ENCODE assay signal across 8 cellular contexts in the genomic region with DNA sequence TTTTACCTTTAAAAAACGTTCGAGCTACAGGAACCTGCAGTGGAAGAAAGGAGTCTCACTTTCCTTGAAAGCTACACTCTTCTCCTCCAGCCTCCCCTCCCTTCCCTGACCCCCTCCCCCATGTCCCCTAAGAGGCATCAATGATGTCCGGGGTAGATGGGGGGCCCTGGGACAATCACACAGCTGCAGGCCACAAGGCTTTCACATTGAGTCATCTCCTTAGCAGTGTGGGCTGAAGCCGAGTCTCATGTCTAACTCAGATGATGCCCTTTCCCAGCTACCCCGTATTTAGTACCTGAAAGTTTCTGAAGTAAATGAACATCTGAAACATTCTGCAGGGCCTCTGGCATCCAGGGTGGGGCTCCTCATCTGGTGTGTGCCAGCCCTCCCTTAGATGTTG.
DNase-seq lines count a peak whose midpoint lies in the region; ATAC-seq lines count a peak whose summit lies in the region.

No MANE protein-coding gene starts in this region.

- peak; percentile 55 for DNase-seq in NK-92 treated with Interleukin-12 subunit alpha and Interleukin-12 subunit beta, amount 100 ng/mL, for 24 hours (lab: John Stamatoyannopoulos, UW)
- DNase-seq in NK-92 (lab: John Stamatoyannopoulos, UW; ENCODE audit: unreplicated experiment) (no peak), MV-4-11 (lab: John Stamatoyannopoulos, UW) (peak; percentile 31), AG08395 (ENCODE audit: low spot score) (no peak), cortex of kidney (lab: John Stamatoyannopoulos, UW) (no peak)
- peak; percentile 37 for DNase-seq in stimulated activated CD4-positive, alpha-beta T cell treated with anti-CD3 and anti-CD28 coated beads, Interleukin-4, amount 100 ng/mL, for 1 hour
- no peak for DNase-seq in effector CD8-positive, alpha-beta T cell (lab: John Stamatoyannopoulos, UW)

- ATAC-seq in GM21825 (IDR thresholded peaks at IDR 0.05; ENCODE audit: unreplicated experiment): peak; percentile 83

Comparison
In these comparisons a context has a peak if more than half of its experiments do, and no peak if none do; other contexts are left out.
1. DNase-seq: peak in NK-92 treated with Interleukin-12 subunit alpha and Interleukin-12 subunit beta, amount 100 ng/mL, for 24 hours (single experiment), MV-4-11 (single experiment) and stimulated activated CD4-positive, alpha-beta T cell treated with anti-CD3 and anti-CD28 coated beads, Interleukin-4, amount 100 ng/mL, for 1 hour (single experiment); none in NK-92 (single experiment), effector CD8-positive, alpha-beta T cell (single experiment), AG08395 (single experiment) and cortex of kidney (single experiment).